In the genomic region with DNA sequence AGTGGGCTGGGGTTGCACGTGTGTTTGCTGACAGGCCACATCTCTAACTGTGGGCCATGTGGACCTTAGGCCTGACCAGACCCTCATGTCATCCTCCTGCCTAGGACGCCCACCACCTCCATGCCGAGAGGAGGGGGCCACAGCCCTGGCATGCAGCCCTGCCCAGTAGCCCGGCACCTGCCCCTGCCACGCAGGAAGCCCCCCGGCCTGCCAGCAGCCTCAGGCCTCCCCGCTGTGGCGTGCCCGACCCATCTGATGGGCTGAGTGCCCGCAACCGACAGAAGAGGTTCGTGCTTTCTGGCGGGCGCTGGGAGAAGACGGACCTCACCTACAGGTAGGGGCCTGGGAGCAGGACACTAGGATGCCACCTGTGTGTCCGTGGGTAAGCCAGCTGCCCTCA, we compare ENCODE assay signal across 22 cellular contexts. TPM values are rescaled to one million over a fixed set of nuclear protein-coding genes. Genes with fewer than 3 reads are reported as not detected.
"Had no signal": no experiment of that assay in that cellular context is flagged by ENCODE, and none has a peak within 500 bp of the region (broad histone marks: within the 10 kb centered on the region; RNA-seq: fewer than 3 reads in every experiment).

No MANE protein-coding gene starts in this region.

- H3K27ac ChIP-seq: SJSA1, SK-N-MC had no signal

- H3K36me3 ChIP-seq: MG63, SJSA1 had no signal

- H3K27me3 ChIP-seq: MG63, SJSA1 had no signal

- DNase-seq: IMR-90, KG1, MG63, NCI-H1092, NCI-H1105 treated with DMSO at 0.1 percent for 48 hours, NCI-H1417 treated with DMSO at 0.1 percent for 48 hours, NCI-H146, NCI-H1694 treated with DMSO at 0.1 percent for 48 hours, NCI-H1930, NCI-H2081, NCI-H2107, NCI-H2227 treated with DMSO at 0.1 percent for 48 hours, NCI-H524 treated with DMSO at 0.1 percent for 48 hours, NCI-H69, NCI-H774, Right ventricle myocardium superior, RPMI8226, SIG-M5 had no signal

- H3K9me3 ChIP-seq: MG63, SJSA1 had no signal

- H3K4me3 ChIP-seq: MG63, SJSA1, SK-N-MC had no signal

RNA-seq across cellular contexts. Expression of a gene that starts 16.3 kb away (rescaled TPM):
- total RNA-seq: HT-29, NCI-H460, Right ventricle myocardium superior, SJSA1 had no signal

RNA-seq across cellular contexts. Expression of a gene that starts 24.9 kb away (rescaled TPM):
- total RNA-seq: HT-29, IMR-90, NCI-H460, SJSA1 had no signal
- polyA plus RNA-seq: IMR-90 had no signal
